Comparison of ENCODE assay signal across 5 cellular contexts in the genomic region with DNA sequence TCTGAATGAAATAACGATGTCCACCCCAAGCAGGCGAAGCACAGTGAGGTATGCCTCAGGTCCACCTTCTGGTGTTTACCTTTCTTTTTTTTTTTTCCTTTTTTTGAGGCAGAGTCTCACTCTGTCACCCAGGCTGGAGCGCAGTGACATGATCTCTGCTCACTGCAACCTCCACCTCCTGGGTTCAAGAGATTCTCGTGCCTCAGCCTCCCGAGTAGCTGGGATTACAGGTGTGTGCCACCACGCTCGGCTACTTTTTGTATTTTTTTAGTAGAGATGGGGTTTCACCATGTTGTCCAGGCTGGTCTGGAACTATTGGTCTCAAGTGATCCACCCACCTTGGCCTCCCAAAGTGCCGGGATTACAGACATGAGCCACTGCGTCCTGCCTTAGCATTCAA. TPM values are rescaled to one million over a fixed set of nuclear protein-coding genes. Genes with fewer than 3 reads are reported as not detected.
"Had no signal": no experiment of that assay in that cellular context is flagged by ENCODE, and none has a peak within 500 bp of the region (broad histone marks: within the 10 kb centered on the region; RNA-seq: fewer than 3 reads in every experiment).

No MANE protein-coding gene starts in this region.

RNA-seq across cellular contexts. Expression of a gene that starts 38.2 kb away (rescaled TPM):
- total RNA-seq: HT1080, K562, OCI-LY7, SJSA1 had no signal
- polyA plus RNA-seq: IgD-negative memory B cell, K562 had no signal
